ENCODE assay signal across 34 cellular contexts in genomic region chr2:217520361-217521010, GRCh38.
DNase-seq lines count a peak whose midpoint lies in the region; ATAC-seq, FAIRE-seq and TF ChIP-seq lines count a peak whose summit lies in the region.
"Had no signal": no experiment of that assay in that cellular context is flagged by ENCODE, and none has a peak within 500 bp of the region (broad histone marks: within the 10 kb centered on the region; RNA-seq: fewer than 3 reads in every experiment).

No MANE protein-coding gene starts in this region.

- H3K36me3 ChIP-seq in BJ (ENCODE audit: control insufficient read depth, insufficient read depth, low read length) (no peaks in the 10 kb centered on the region), pancreas (no peaks in the 10 kb centered on the region)
- H3K36me3 ChIP-seq: BE2C, breast epithelium, colonic mucosa, gastroesophageal sphincter, SJSA1, thyroid gland had no signal

- H3K27me3 ChIP-seq in BJ (ENCODE audit: control insufficient read depth, insufficient read depth, low read length), result no peaks in the 10 kb centered on the region
- H3K27me3 ChIP-seq in pancreas, result no peaks in the 10 kb centered on the region
- H3K27me3 ChIP-seq: BE2C, breast epithelium, colonic mucosa, gastroesophageal sphincter, SJSA1, thyroid gland had no signal

- H3K36me3 Mint-ChIP-seq in nephron progenitor cell (ENCODE audit: low read depth), result no peaks in the 10 kb centered on the region
- H3K36me3 Mint-ChIP-seq: activated CD4-positive, alpha-beta memory T cell treated with anti-CD3 and anti-CD28 coated beads for 36 hours; activated naive CD4-positive, alpha-beta T cell treated with anti-CD3 and anti-CD28 coated beads, Interleukin-2, amount 10 ng/mL, durations not matched to agents 7 days and 5 days; immature natural killer cell had no signal

- no peaks in the 10 kb centered on the region for H3K4me1 ChIP-seq in pancreas
- H3K4me1 ChIP-seq: A549, breast epithelium, colonic mucosa, gastroesophageal sphincter, SJSA1, thyroid gland had no signal

- H3K27me3 Mint-ChIP-seq in nephron progenitor cell (ENCODE audit: low read depth, poor library complexity), result peaks cover 12% of the 10 kb centered on the region
- H3K27me3 Mint-ChIP-seq: activated CD4-positive, alpha-beta memory T cell treated with anti-CD3 and anti-CD28 coated beads for 36 hours; activated naive CD4-positive, alpha-beta T cell treated with anti-CD3 and anti-CD28 coated beads, Interleukin-2, amount 10 ng/mL, durations not matched to agents 7 days and 5 days; effector memory CD8-positive, alpha-beta T cell; naive thymus-derived CD4-positive, alpha-beta T cell; stimulated activated naive CD8-positive, alpha-beta T cell treated with anti-CD3 and anti-CD28 coated beads, Interleukin-15, Interleukin-2, amounts not matched to agents 100 ng/mL and 50 ng/mL, for 24 hours had no signal

- no peak overlapping the region for H3K4me3 Mint-ChIP-seq in nephron progenitor cell
- H3K4me3 Mint-ChIP-seq: activated CD4-positive, alpha-beta memory T cell treated with anti-CD3 and anti-CD28 coated beads for 36 hours; activated naive CD4-positive, alpha-beta T cell treated with anti-CD3 and anti-CD28 coated beads, Interleukin-2, amount 10 ng/mL, durations not matched to agents 7 days and 5 days; effector memory CD8-positive, alpha-beta T cell; H9; immature natural killer cell; naive thymus-derived CD4-positive, alpha-beta T cell; stimulated activated naive CD8-positive, alpha-beta T cell treated with anti-CD3 and anti-CD28 coated beads, Interleukin-15, Interleukin-2, amounts not matched to agents 100 ng/mL and 50 ng/mL, for 24 hours had no signal

- CTCF ChIA-PET in BJ (lab: Yijun Ruan, JAX), result interaction anchor here (0.7 to 1.8 kb wide), 5 partner anchors 9 to 132 kb away, joined by 3 to 5 read pairs (median 4); no protein-coding TSS in a partner anchor

- H3K27ac ChIP-seq in pancreas, result no peak overlapping the region
- H3K27ac ChIP-seq: A549, breast epithelium, colonic mucosa, SJSA1, thyroid gland had no signal

- POLR2A ChIA-PET in BJ (lab: Charles Lee), result no interaction called here

- DNase-seq in BJ (ENCODE audit: low read depth) (peak; percentile 12), HCEC 1CT (peak; percentile 34), amniotic stem cell (lab: John Stamatoyannopoulos, UW) (peak; percentile 4), iris pigment epithelial cell (ENCODE audit: low read depth) (peak; percentile 12), nephron progenitor cell (no peak), pancreas (no peak), left lobe of liver (ENCODE audit: low spot score) (no peak)
- DNase-seq: activated CD4-positive, alpha-beta memory T cell treated with anti-CD3 and anti-CD28 coated beads for 36 hours; activated CD8-positive, alpha-beta memory T cell treated with anti-CD3 and anti-CD28 coated beads, Interleukin-2, amount 50 U/mL, for 48 hours; activated naive CD4-positive, alpha-beta T cell treated with anti-CD3 and anti-CD28 coated beads, Interleukin-2, amount 10 ng/mL, durations not matched to agents 7 days and 5 days; amygdala; BE2C; colonic mucosa; effector memory CD8-positive, alpha-beta T cell; H9; hypothalamus; immature natural killer cell; KG1; naive thymus-derived CD4-positive, alpha-beta T cell; NCI-H1417; NCI-H2081 treated with DMSO at 0.1 percent for 48 hours; NCI-H345; NCI-H774; occipital lobe; RPMI8226; thyroid gland had no signal

- no peak for FAIRE-seq in pancreas (lab: Jason Lieb, UNC)
- FAIRE-seq: A549, GM12891 had no signal

- H3K4me1 Mint-ChIP-seq in nephron progenitor cell, result peaks cover 25% of the 10 kb centered on the region
- H3K4me1 Mint-ChIP-seq: activated naive CD4-positive, alpha-beta T cell treated with anti-CD3 and anti-CD28 coated beads, Interleukin-2, amount 10 ng/mL, durations not matched to agents 7 days and 5 days; immature natural killer cell; naive thymus-derived CD4-positive, alpha-beta T cell had no signal

- H3K9me3 Mint-ChIP-seq in nephron progenitor cell, result no peaks in the 10 kb centered on the region
- H3K9me3 Mint-ChIP-seq: activated CD4-positive, alpha-beta memory T cell treated with anti-CD3 and anti-CD28 coated beads for 36 hours; activated naive CD4-positive, alpha-beta T cell treated with anti-CD3 and anti-CD28 coated beads, Interleukin-2, amount 10 ng/mL, durations not matched to agents 7 days and 5 days; effector memory CD8-positive, alpha-beta T cell; H9; immature natural killer cell; naive thymus-derived CD4-positive, alpha-beta T cell; stimulated activated naive CD8-positive, alpha-beta T cell treated with anti-CD3 and anti-CD28 coated beads, Interleukin-15, Interleukin-2, amounts not matched to agents 100 ng/mL and 50 ng/mL, for 24 hours had no signal

- H3K4me3 ChIP-seq in BJ (ENCODE audit: low read depth, low read length) (no peak overlapping the region), pancreas (no peak overlapping the region)
- H3K4me3 ChIP-seq: A549, breast epithelium, colonic mucosa, gastroesophageal sphincter, SJSA1, skin epidermis, thyroid gland had no signal

- no peaks in the 10 kb centered on the region for H3K9me3 ChIP-seq in pancreas
- H3K9me3 ChIP-seq: A549, BE2C, breast epithelium, colonic mucosa, gastroesophageal sphincter, SJSA1, thyroid gland had no signal

- no peak for ATAC-seq in GM21381 (IDR thresholded peaks at IDR 0.05; ENCODE audit: unreplicated experiment)
- no peak for ATAC-seq in pancreas
- no peak for ATAC-seq in left lobe of liver
- ATAC-seq: A549; effector memory CD8-positive, alpha-beta T cell; naive thymus-derived CD4-positive, alpha-beta T cell had no signal

- intact Hi-C loops in pancreas (cut with DNase I), result no loop called here

- TF ChIP-seq CTCF in BJ (IDR thresholded peaks at IDR 0.05; ENCODE audit: insufficient read depth, low read depth, low read length), result no peak
- no peak for TF ChIP-seq CTCF in nephron progenitor cell (IDR thresholded peaks at IDR 0.05)
- TF ChIP-seq CTCF in pancreas (IDR thresholded peaks at IDR 0.05), result no peak

- H3K27ac Mint-ChIP-seq in nephron progenitor cell, result no peak overlapping the region
- H3K27ac Mint-ChIP-seq: activated CD4-positive, alpha-beta memory T cell treated with anti-CD3 and anti-CD28 coated beads for 36 hours; activated naive CD4-positive, alpha-beta T cell treated with anti-CD3 and anti-CD28 coated beads, Interleukin-2, amount 10 ng/mL, durations not matched to agents 7 days and 5 days; effector memory CD8-positive, alpha-beta T cell; H9; immature natural killer cell; naive thymus-derived CD4-positive, alpha-beta T cell; stimulated activated naive CD8-positive, alpha-beta T cell treated with anti-CD3 and anti-CD28 coated beads, Interleukin-15, Interleukin-2, amounts not matched to agents 100 ng/mL and 50 ng/mL, for 24 hours had no signal

- WGBS in pancreas, 2 donors, result 69% methylated on average over 4 of the region's 4 CpGs

Comparison
In these comparisons a context has a peak if more than half of its experiments do, and no peak if none do; other contexts are left out.
1. DNase-seq: peak in BJ (single experiment), HCEC 1CT (single experiment), amniotic stem cell (single experiment) and iris pigment epithelial cell (single experiment); none in nephron progenitor cell (single experiment), pancreas (0 of 6) and left lobe of liver (single experiment).